ENCODE assay signal across 1 cellular context in the genomic region with DNA sequence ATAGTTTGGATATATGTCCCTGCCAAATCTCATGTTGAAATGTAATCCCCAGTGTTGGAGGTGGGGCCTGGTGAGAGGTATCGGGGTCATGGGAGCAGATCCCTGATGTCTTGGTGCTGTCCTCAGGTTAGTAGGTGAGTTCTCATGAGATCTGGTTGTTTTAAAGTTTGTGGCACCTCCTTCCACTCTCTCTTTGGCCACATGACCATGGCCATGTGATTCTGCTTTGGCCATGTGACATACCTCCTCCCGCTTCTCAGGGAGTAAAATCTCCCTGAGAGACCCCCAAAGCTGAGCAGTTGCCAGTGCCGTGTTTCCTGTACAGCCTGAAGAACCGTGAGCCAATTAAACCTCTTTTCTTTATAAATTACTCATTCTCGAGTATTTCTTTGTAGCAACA.
TF ChIP-seq lines count a peak whose summit lies in the region.

No MANE protein-coding gene starts in this region.

TF ChIP-seq in K562, 482 proteins besides CTCF, POLR2A, EP300 and RAD21 (continued from another document):
- peak; percentile 71 for TF ChIP-seq CBFA2T2 (conservative IDR thresholded peaks at IDR 0.05)
